ENCODE assay signal across 18 cellular contexts in the genomic region with DNA sequence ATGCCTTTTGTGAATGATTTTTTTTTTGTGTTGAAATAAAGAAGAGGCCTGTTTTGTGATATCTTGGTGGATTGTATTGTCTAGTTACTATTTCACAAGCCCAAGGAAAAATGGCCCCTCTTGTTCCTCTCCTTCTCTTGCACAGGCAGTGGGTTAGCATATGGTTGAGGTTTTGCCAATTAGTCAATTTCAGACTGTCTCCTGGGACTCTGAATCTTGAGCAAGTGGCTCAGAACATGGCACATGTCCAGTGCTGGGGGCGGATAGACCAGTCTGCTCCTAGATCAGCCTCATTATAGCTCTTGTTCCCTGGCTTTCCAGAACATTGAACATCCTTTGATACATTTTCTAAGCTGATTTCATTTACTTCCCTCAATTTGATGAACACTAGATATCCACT.
A peak's percentile ranks its signal among the peaks of the same experiment; 100 is the strongest.
DNase-seq lines count a peak whose midpoint lies in the region; ATAC-seq lines count a peak whose summit lies in the region.
"Had no signal": no experiment of that assay in that cellular context is flagged by ENCODE, and none has a peak within 500 bp of the region (broad histone marks: within the 10 kb centered on the region; RNA-seq: fewer than 3 reads in every experiment).

No MANE protein-coding gene starts in this region.

- peak; percentile 66 for DNase-seq in Right ventricle myocardium inferior (ENCODE audit: missing footprints)
- no peak for DNase-seq in cardiac septum (ENCODE audit: low spot score)
- DNase-seq in SK-MEL-5 (ENCODE audit: low read depth, low spot score) = peak; percentile 80
- peak; percentile 48 for DNase-seq in fibroblast of peridontal ligament (ENCODE audit: extremely low read depth)
- peak; percentile 7 for DNase-seq in stromal cell of bone marrow (ENCODE audit: low read depth)
- no peak for DNase-seq in NCI-H128 (lab: John Stamatoyannopoulos, UW; ENCODE audit: unreplicated experiment)
- DNase-seq in retina = no peak
- DNase-seq in T-helper 17 cell = no peak
- DNase-seq: activated CD4-positive, alpha-beta memory T cell treated with anti-CD3 and anti-CD28 coated beads, Interleukin-2, amount 10 ng/mL, durations not matched to agents 7 days and 5 days; activated naive CD4-positive, alpha-beta T cell; colonic mucosa; foreskin keratinocyte; NCI-H2029; NCI-H510A treated with DMSO at 0.1 percent for 48 hours; nephron progenitor cell; stimulated activated CD4-positive, alpha-beta T cell treated with anti-CD3 and anti-CD28 coated beads, Interleukin-4, amount 100 ng/mL, for 4 hours had no signal

- H3K4me1 Mint-ChIP-seq in T-helper 17 cell = no peaks in the 10 kb centered on the region
- H3K4me1 Mint-ChIP-seq: activated CD4-positive, alpha-beta memory T cell treated with anti-CD3 and anti-CD28 coated beads, Interleukin-2, amount 10 ng/mL, durations not matched to agents 7 days and 5 days; nephron progenitor cell; WTC11 had no signal

- H3K27ac Mint-ChIP-seq in T-helper 17 cell = no peak overlapping the region
- H3K27ac Mint-ChIP-seq: activated CD4-positive, alpha-beta memory T cell treated with anti-CD3 and anti-CD28 coated beads, Interleukin-2, amount 10 ng/mL, durations not matched to agents 7 days and 5 days; nephron progenitor cell; T-helper 1 cell treated with Interleukin-12 subunit alpha and Interleukin-12 subunit beta and Interleukin-4 antibody, amounts not matched to agents 30 μg/mL and 1 μg/mL, for 36 hours; WTC11 had no signal

- intact Hi-C loops in Right ventricle myocardium inferior (cut with DNase I) = no loop called here
- intact Hi-C loops in cardiac septum (cut with DNase I) = no loop called here

- H3K4me3 Mint-ChIP-seq in T-helper 17 cell = no peak overlapping the region
- H3K4me3 Mint-ChIP-seq: activated CD4-positive, alpha-beta memory T cell treated with anti-CD3 and anti-CD28 coated beads, Interleukin-2, amount 10 ng/mL, durations not matched to agents 7 days and 5 days; nephron progenitor cell; T-helper 1 cell treated with Interleukin-12 subunit alpha and Interleukin-12 subunit beta and Interleukin-4 antibody, amounts not matched to agents 30 μg/mL and 1 μg/mL, for 36 hours; WTC11 had no signal

- in situ Hi-C loops in SK-MEL-5 (cut with HindIII; ENCODE audit: low pct_unique_long_range_greater_than_20kb, low sequenced_read_pairs) = no loop called here

- H3K27me3 Mint-ChIP-seq in T-helper 17 cell = no peaks in the 10 kb centered on the region
- H3K27me3 Mint-ChIP-seq: activated CD4-positive, alpha-beta memory T cell treated with anti-CD3 and anti-CD28 coated beads, Interleukin-2, amount 10 ng/mL, durations not matched to agents 7 days and 5 days had no signal

- no peaks in the 10 kb centered on the region for H3K36me3 Mint-ChIP-seq in T-helper 17 cell (ENCODE audit: low read depth)

- no peaks in the 10 kb centered on the region for H3K9me3 ChIP-seq in T-helper 17 cell (ENCODE audit: control insufficient read depth, low read length, poor library complexity, severe bottlenecking)
- H3K9me3 ChIP-seq: colonic mucosa had no signal

- ATAC-seq in Right ventricle myocardium inferior (peak; percentile 84), T-helper 17 cell (no peak)
- ATAC-seq: foreskin keratinocyte, WTC11 had no signal

Comparison
In these comparisons a context has a peak if more than half of its experiments do, and no peak if none do; other contexts are left out.
1. DNase-seq: peak in Right ventricle myocardium inferior (single experiment), SK-MEL-5 (single experiment), fibroblast of peridontal ligament (single experiment) and stromal cell of bone marrow (single experiment); none in cardiac septum (single experiment), NCI-H128 (single experiment), retina (single experiment) and T-helper 17 cell (0 of 3).